ENCODE assay signal across 8 cellular contexts in the genomic region with DNA sequence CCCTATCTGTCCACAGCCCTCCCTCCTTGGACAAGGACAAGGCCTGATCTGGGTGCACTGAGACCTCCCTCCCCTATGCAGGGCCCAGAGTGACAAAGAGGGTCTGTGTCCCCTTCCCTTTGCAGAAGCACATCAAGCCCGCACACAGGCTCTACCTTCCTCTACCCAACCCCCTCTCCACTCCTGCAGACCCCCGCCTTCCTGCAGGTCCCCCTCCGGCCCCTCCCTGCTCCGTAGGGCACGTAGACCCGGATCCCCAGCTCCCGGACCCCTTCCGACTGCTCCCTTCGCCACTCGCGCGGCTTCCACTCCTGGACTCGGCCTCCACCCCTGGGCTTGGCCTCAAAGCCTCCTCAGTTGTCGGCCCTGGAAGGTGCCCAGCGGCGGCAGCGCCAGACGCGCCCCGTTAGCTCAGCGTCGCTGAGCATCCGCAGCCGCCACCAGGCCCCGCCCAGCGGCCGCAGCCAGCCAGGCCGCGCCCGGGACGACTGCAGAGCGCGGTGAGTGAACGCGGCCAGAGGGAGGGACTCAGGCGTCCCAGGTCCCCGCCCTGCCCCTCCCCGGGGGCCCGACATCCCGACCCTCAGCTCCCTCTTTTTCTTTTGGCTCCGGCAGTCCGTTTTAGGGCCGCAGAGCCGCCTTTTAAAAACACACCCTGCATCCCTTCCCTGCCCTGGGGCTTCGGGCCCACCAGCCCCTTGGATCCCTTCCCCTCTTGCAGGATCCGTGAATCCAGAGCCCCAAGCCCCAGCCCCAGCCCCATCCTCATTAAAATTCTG. TPM values are rescaled to one million over a fixed set of nuclear protein-coding genes. Genes with fewer than 3 reads are reported as not detected.
DNase-seq lines count a peak whose midpoint lies in the region; TF ChIP-seq lines count a peak whose summit lies in the region.

No MANE protein-coding gene starts in this region.

- TF ChIP-seq CTCF in lower leg skin (IDR thresholded peaks at IDR 0.05), result no peak

- intact Hi-C loops in lower leg skin (cut with DNase I; ENCODE audit: low total_unique reads), result no loop called here

- peaks cover 26% of the 10 kb centered on the region for H3K4me1 ChIP-seq in CD8-positive, alpha-beta memory T cell (ENCODE audit: insufficient read depth, low read length)

- H3K9me3 ChIP-seq in CD8-positive, alpha-beta memory T cell (ENCODE audit: low read length), result no peaks in the 10 kb centered on the region

- H3K27ac ChIP-seq in CD8-positive, alpha-beta memory T cell (ENCODE audit: low read depth, low read length), result peak overlapping the region; percentile 97

- H3K4me3 Mint-ChIP-seq in CD8-positive, alpha-beta memory T cell, result peak overlapping the region; percentile 95 to 99 (median 98)
- peak overlapping the region; percentile 66 to 98 (median 84) for H3K4me3 Mint-ChIP-seq in IgD-negative memory B cell

- POLR2A ChIA-PET in CD8-positive, alpha-beta memory T cell (lab: Charles Lee), result interaction anchor here (1.0 to 2.6 kb wide), 4 partner anchors 8 to 323 kb away, joined by 3 to 13 read pairs (median 6); a partner anchor contains a TSS

- WGBS in lower leg skin, 2 donors, result 1 to 3% methylated on average over 33 to 41 of the region's 46 CpGs

- no peak for TF ChIP-seq POLR2A in lower leg skin (IDR thresholded peaks at IDR 0.05)

- H3K36me3 ChIP-seq in CD8-positive, alpha-beta memory T cell (ENCODE audit: insufficient read depth, low read length), result no peaks in the 10 kb centered on the region

- CTCF ChIA-PET in CD8-positive, alpha-beta memory T cell (lab: Charles Lee), result interaction anchor here (0.8 to 3.7 kb wide), 6 partner anchors 9 to 159 kb away, joined by 3 to 29 read pairs (median 3); a partner anchor contains a TSS

- peak overlapping the region; percentile 60 for H3K4me3 ChIP-seq in CD8-positive, alpha-beta memory T cell (ENCODE audit: low read length)
- peak overlapping the region; percentile 24 for H3K4me3 ChIP-seq in lower leg skin (ENCODE audit: low read depth, poor library complexity, severe bottlenecking)

- peak; percentile 64 to 84 (median 72) for DNase-seq in CD8-positive, alpha-beta memory T cell
- peak; percentile 69 to 72 for DNase-seq in activated CD4-positive, alpha-beta T cell treated with anti-CD3 and anti-CD28 coated beads, Interleukin-2, amount 50 U/mL, for 48 hours
- peak; percentile 33 for DNase-seq in effector CD8-positive, alpha-beta T cell (lab: John Stamatoyannopoulos, UW)
- DNase-seq in lower leg skin (ENCODE audit: low spot score in 2 of 2) (peak; percentile 66 to 96), NCI-H1092 treated with DMSO at 0.1 percent for 48 hours (lab: John Stamatoyannopoulos, UW) (no peak), NCI-H446 treated with DMSO at 0.1 percent for 48 hours (lab: John Stamatoyannopoulos, UW) (no peak)
- DNase-seq in stimulated activated CD4-positive, alpha-beta T cell treated with anti-CD3 and anti-CD28 coated beads, TNF-alpha, amount 100 ng/mL, for 4 hours (ENCODE audit: low read depth in 3 of 3), result peak in 2 of 3 experiments; percentile 20 to 31

- H3K27ac Mint-ChIP-seq in CD8-positive, alpha-beta memory T cell, result peak overlapping the region; percentile 99 to 100 (median 100)
- peak overlapping the region; percentile 96 to 100 (median 98) for H3K27ac Mint-ChIP-seq in IgD-negative memory B cell

- peaks cover 0 to 21% (median under 1%) of the 10 kb centered on the region in 3 donors for H3K36me3 Mint-ChIP-seq in CD8-positive, alpha-beta memory T cell
- H3K36me3 Mint-ChIP-seq in IgD-negative memory B cell, result no peaks in the 10 kb centered on the region

- H3K27me3 Mint-ChIP-seq in CD8-positive, alpha-beta memory T cell, result peaks cover 0 to 15% of the 10 kb centered on the region in 2 donors
- H3K27me3 Mint-ChIP-seq in IgD-negative memory B cell, result peaks cover 4% of the 10 kb centered on the region

- peaks cover 0 to 2% (median 0%) of the 10 kb centered on the region in 5 donors for H3K9me3 Mint-ChIP-seq in CD8-positive, alpha-beta memory T cell
- no peaks in the 10 kb centered on the region for H3K9me3 Mint-ChIP-seq in IgD-negative memory B cell

- peaks cover 24 to 34% (median 25%) of the 10 kb centered on the region in 3 donors for H3K4me1 Mint-ChIP-seq in CD8-positive, alpha-beta memory T cell
- H3K4me1 Mint-ChIP-seq in IgD-negative memory B cell, result peaks cover 8 to 16% (median 13%) of the 10 kb centered on the region in 3 donors

- H3K27me3 ChIP-seq in CD8-positive, alpha-beta memory T cell (ENCODE audit: insufficient read depth, low read length, poor library complexity, severe bottlenecking), result no peaks in the 10 kb centered on the region

RNA-seq across cellular contexts. Expression of a gene that starts 1.6 kb away (rescaled TPM):
- total RNA-seq in CD8-positive, alpha-beta memory T cell, result 10 to 100 TPM; 44.2 to 47.8 TPM
- 77.8 TPM for polyA plus RNA-seq in CD8-positive, alpha-beta memory T cell
- polyA plus RNA-seq in IgD-negative memory B cell, result 47.0 TPM
- 10 to 100 TPM; 20.4 to 49.2 (median 33.6) TPM for total RNA-seq in lower leg skin

RNA-seq across cellular contexts. Expression of a gene that starts 15.9 kb away (rescaled TPM):
- total RNA-seq in CD8-positive, alpha-beta memory T cell, result not detected
- not detected for polyA plus RNA-seq in CD8-positive, alpha-beta memory T cell
- polyA plus RNA-seq in IgD-negative memory B cell, result not detected
- total RNA-seq in lower leg skin, result not detected

RNA-seq across cellular contexts. Expression of a gene that starts 42.0 kb away (rescaled TPM):
- total RNA-seq in CD8-positive, alpha-beta memory T cell, result not detected
- not detected for polyA plus RNA-seq in CD8-positive, alpha-beta memory T cell
- polyA plus RNA-seq in IgD-negative memory B cell, result 0.15 TPM
- under 1 TPM in 2 of 4 donors, not detected in 2; 0.04 to 0.23 TPM for total RNA-seq in lower leg skin

RNA-seq across cellular contexts. Expression of a gene that starts 43.0 kb away (rescaled TPM):
- not detected for total RNA-seq in CD8-positive, alpha-beta memory T cell
- not detected for polyA plus RNA-seq in CD8-positive, alpha-beta memory T cell
- not detected for polyA plus RNA-seq in IgD-negative memory B cell
- total RNA-seq in lower leg skin, result not detected

Comparison
In these comparisons a context has a peak if more than half of its experiments do, and no peak if none do; other contexts are left out.
1. DNase-seq: peak in CD8-positive, alpha-beta memory T cell (5 of 5), activated CD4-positive, alpha-beta T cell treated with anti-CD3 and anti-CD28 coated beads, Interleukin-2, amount 50 U/mL, for 48 hours (2 of 2), effector CD8-positive, alpha-beta T cell (single experiment), lower leg skin (2 of 2) and stimulated activated CD4-positive, alpha-beta T cell treated with anti-CD3 and anti-CD28 coated beads, TNF-alpha, amount 100 ng/mL, for 4 hours (2 of 3); none in NCI-H1092 treated with DMSO at 0.1 percent for 48 hours (single experiment) and NCI-H446 treated with DMSO at 0.1 percent for 48 hours (single experiment).